Comparison of ENCODE assay signal across 8 cellular contexts in genomic region chr5:73387630-73388370, GRCh38.
DNase-seq lines count a peak whose midpoint lies in the region; ATAC-seq and TF ChIP-seq lines count a peak whose summit lies in the region.

No MANE protein-coding gene starts in this region.

- peaks cover 7% of the 10 kb centered on the region for H3K4me1 Mint-ChIP-seq in stimulated activated memory B cell treated with anti-CD40 and anti-IgM and Interleukin-4, amounts not matched to agents 10 μg/mL and 1 μg/mL and 100 μg/mL, for 72 hours

- no peak overlapping the region for H3K27ac Mint-ChIP-seq in stimulated activated memory B cell treated with anti-CD40 and anti-IgM and Interleukin-4, amounts not matched to agents 10 μg/mL and 1 μg/mL and 100 μg/mL, for 72 hours

- H3K9me3 Mint-ChIP-seq in stimulated activated memory B cell treated with anti-CD40 and anti-IgM and Interleukin-4, amounts not matched to agents 10 μg/mL and 1 μg/mL and 100 μg/mL, for 72 hours: peaks cover 12% of the 10 kb centered on the region

- DNase-seq in GM10248 (ENCODE audit: extremely low spot score) (peak; percentile 39), T-helper 9 cell (peak; percentile 47), AG20443 (ENCODE audit: low spot score) (no peak), mesenteric fat pad (ENCODE audit: low spot score) (no peak), DMS 273 treated with DMSO at 0.1 percent for 48 hours (lab: John Stamatoyannopoulos, UW) (no peak)

- peaks cover 24% of the 10 kb centered on the region for H3K27me3 Mint-ChIP-seq in stimulated activated memory B cell treated with anti-CD40 and anti-IgM and Interleukin-4, amounts not matched to agents 10 μg/mL and 1 μg/mL and 100 μg/mL, for 72 hours

- H3K4me3 Mint-ChIP-seq in stimulated activated memory B cell treated with anti-CD40 and anti-IgM and Interleukin-4, amounts not matched to agents 10 μg/mL and 1 μg/mL and 100 μg/mL, for 72 hours: no peak overlapping the region

- peaks cover 14% of the 10 kb centered on the region for H3K36me3 Mint-ChIP-seq in stimulated activated memory B cell treated with anti-CD40 and anti-IgM and Interleukin-4, amounts not matched to agents 10 μg/mL and 1 μg/mL and 100 μg/mL, for 72 hours

- POLR2A ChIA-PET in GM10248 (lab: Yijun Ruan, JAX): no interaction called here

- peak; percentile 92 for ATAC-seq in GM19455 (IDR thresholded peaks at IDR 0.05; ENCODE audit: unreplicated experiment)
- ATAC-seq in HG03432 (IDR thresholded peaks at IDR 0.05; ENCODE audit: unreplicated experiment): peak; percentile 91
- ATAC-seq in stimulated activated memory B cell treated with anti-CD40 and anti-IgM and Interleukin-4, amounts not matched to agents 10 μg/mL and 1 μg/mL and 100 μg/mL, for 72 hours: peak; percentile 81

- CTCF ChIA-PET in GM10248 (lab: Yijun Ruan, JAX): no interaction called here

- TF ChIP-seq CTCF in GM10248 (IDR thresholded peaks at IDR 0.05; ENCODE audit: control extremely low read depth, extremely low read depth, low read depth, missing control alignments): no peak

Comparison
In these comparisons a context has a peak if more than half of its experiments do, and no peak if none do; other contexts are left out.
1. DNase-seq: peak in GM10248 (single experiment) and T-helper 9 cell (single experiment); none in AG20443 (single experiment), mesenteric fat pad (single experiment) and DMS 273 treated with DMSO at 0.1 percent for 48 hours (single experiment).
2. Peak in every context shown above with its lines, with median percentiles within 50 percentile points of each other: ATAC-seq.